In genomic region chr4:38730830-38731646, GRCh38 we compare ENCODE assay signal across 8 cellular contexts. TPM values are rescaled to one million over a fixed set of nuclear protein-coding genes. Genes with fewer than 3 reads are reported as not detected.
DNase-seq lines count a peak whose midpoint lies in the region; ATAC-seq and TF ChIP-seq lines count a peak whose summit lies in the region.

No MANE protein-coding gene starts in this region.

- no peak overlapping the region for H3K9ac ChIP-seq in neuronal stem cell (ENCODE audit: low read depth, low read length, poor library complexity)

- DNase-seq in D341Med (ENCODE audit: low spot score) (peak; percentile 85), GM20000 (ENCODE audit: low spot score) (peak; percentile 73), OCI-M1 (lab: John Stamatoyannopoulos, UW) (peak; percentile 88), fibroblast of pulmonary artery (ENCODE audit: low read depth) (peak; percentile 85), neuronal stem cell (ENCODE audit: low spot score) (peak; percentile 72), stromal cell of bone marrow (ENCODE audit: low read depth) (peak; percentile 70)
- DNase-seq in activated T-cell treated with anti-CD3 and anti-CD28 coated beads, Interleukin-2, amount 50 U/mL, for 48 hours, result peak; percentile 89 to 92

- no peak overlapping the region for H2BK12ac ChIP-seq in neuronal stem cell (ENCODE audit: low read length)

- no peak overlapping the region for H3K4me2 ChIP-seq in neuronal stem cell (ENCODE audit: insufficient read depth, low read length, poor library complexity, severe bottlenecking)

- H2BK15ac ChIP-seq in neuronal stem cell (ENCODE audit: low read length), result no peak overlapping the region

- no peak overlapping the region for H3K23ac ChIP-seq in neuronal stem cell (ENCODE audit: low read depth, low read length, poor library complexity)

- H3K27me3 ChIP-seq in neuronal stem cell (ENCODE audit: control insufficient read depth in 3 of 3, insufficient read depth in 3 of 3, low read depth in 1 of 3, low read length in 3 of 3), result no peaks in the 10 kb centered on the region

- H4K91ac ChIP-seq in neuronal stem cell (ENCODE audit: low read depth, low read length, poor library complexity), result no peak overlapping the region

- H3K4ac ChIP-seq in neuronal stem cell (ENCODE audit: low read length), result no peak overlapping the region

- no peak overlapping the region for H4K8ac ChIP-seq in neuronal stem cell (ENCODE audit: low read depth, low read length)

- H2AFZ ChIP-seq in neuronal stem cell (ENCODE audit: low read length), result peak overlapping the region; percentile 47

- no peak overlapping the region for H2BK5ac ChIP-seq in neuronal stem cell (ENCODE audit: low read length)

- no peak overlapping the region for H3K18ac ChIP-seq in neuronal stem cell (ENCODE audit: low read length)

- peaks cover 0 to 7% of the 10 kb centered on the region in 2 donors for H3K9me3 ChIP-seq in neuronal stem cell (replicated peaks in 1 of 2; ENCODE audit: control insufficient read depth in 2 of 2, insufficient read depth in 1 of 2, low read depth in 1 of 2, low read length in 2 of 2)

- no peak overlapping the region for H2BK120ac ChIP-seq in neuronal stem cell (ENCODE audit: low read depth, low read length)

- H2AK5ac ChIP-seq in neuronal stem cell (ENCODE audit: low read depth, low read length), result no peak overlapping the region

- peak; percentile 90 for TF ChIP-seq CTCF in GM20000 (IDR thresholded peaks at IDR 0.05; ENCODE audit: extremely low read depth, missing control alignments)
- peak; percentile 94 for TF ChIP-seq CTCF in fibroblast of pulmonary artery (IDR thresholded peaks at IDR 0.05; ENCODE audit: low read length, missing control alignments)

- no peaks in the 10 kb centered on the region for H3K36me3 ChIP-seq in neuronal stem cell (replicated peaks in 1 of 2; ENCODE audit: control insufficient read depth in 2 of 2, insufficient read depth in 2 of 2, low read length in 2 of 2)

- H3K27ac ChIP-seq in neuronal stem cell (replicated peaks; ENCODE audit: low read length), result no peak overlapping the region

- no peaks in the 10 kb centered on the region for H3K79me1 ChIP-seq in neuronal stem cell (ENCODE audit: low read depth, low read length)

- WGBS in neuronal stem cell (ENCODE audit: extremely low coverage in 2 of 2, insufficient read length in 2 of 2, insufficient replicate concordance in 1 of 2), 2 donors, result no CpG with 5 or more reads among the region's 23 CpGs

- peak; percentile 45 for ATAC-seq in HG03575 (IDR thresholded peaks at IDR 0.05; ENCODE audit: extremely low read depth, insufficient number of reproducible peaks, low FRiP score, unreplicated experiment)

- H3K4me3 ChIP-seq in fibroblast of pulmonary artery (replicated peaks; ENCODE audit: low read depth, low read length) (no peak overlapping the region), neuronal stem cell (ENCODE audit: low read length in 2 of 2) (no peak overlapping the region)

- H3K14ac ChIP-seq in neuronal stem cell (ENCODE audit: low read length), result no peak overlapping the region

- no peaks in the 10 kb centered on the region for H3K4me1 ChIP-seq in neuronal stem cell (ENCODE audit: control insufficient read depth in 2 of 2, insufficient read depth in 1 of 2, low read depth in 1 of 2, low read length in 2 of 2)

RNA-seq across cellular contexts. Expression of gene TLR10, which starts 51.8 kb away (rescaled TPM):
- polyA plus RNA-seq in neuronal stem cell (2013, experiment 1 of 2), result not detected
- not detected for polyA plus RNA-seq in neuronal stem cell (2013, experiment 2 of 2)
